1 cellular context compared by ENCODE assay signal in the genomic region with DNA sequence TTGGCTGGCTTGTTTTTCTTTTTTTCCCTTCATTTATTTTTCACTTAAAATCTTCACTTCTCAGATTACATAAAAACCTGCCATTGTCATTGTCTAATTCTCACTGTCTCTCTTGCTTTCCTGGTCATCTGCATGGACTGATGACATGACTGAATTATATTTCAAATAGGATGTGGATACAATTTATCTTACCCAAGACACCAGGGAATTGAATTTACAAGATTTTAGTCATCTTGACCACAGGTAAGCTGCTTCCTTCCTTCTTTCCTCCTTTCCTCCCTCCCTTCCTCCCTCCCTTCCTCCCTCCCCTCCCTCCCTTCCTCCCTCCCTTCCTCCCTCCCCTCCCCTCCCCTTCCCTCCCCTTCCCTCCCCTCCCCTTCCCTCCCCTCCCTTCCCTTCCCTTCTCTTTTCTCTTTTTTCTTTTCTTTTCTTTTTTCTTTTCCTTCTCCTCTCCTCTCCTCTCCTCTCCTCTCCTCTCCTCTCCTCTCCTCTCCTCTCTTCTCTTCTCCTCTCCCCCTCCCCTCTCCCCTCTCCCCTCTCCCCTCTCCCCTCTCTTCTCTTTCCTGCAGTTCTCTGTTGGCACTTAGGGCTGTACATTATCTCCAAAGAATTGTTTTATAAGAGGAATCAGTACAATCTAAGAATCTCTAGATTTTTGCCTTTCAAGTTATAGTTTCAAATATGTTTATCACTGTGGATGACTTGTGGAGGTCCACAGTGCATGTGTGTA.
TF ChIP-seq lines count a peak whose summit lies in the region.

No MANE protein-coding gene starts in this region.

TF ChIP-seq in WTC11, 78 proteins besides CTCF, POLR2A, EP300 and RAD21 (continued from another document):
- TF ChIP-seq, protein P1, sequence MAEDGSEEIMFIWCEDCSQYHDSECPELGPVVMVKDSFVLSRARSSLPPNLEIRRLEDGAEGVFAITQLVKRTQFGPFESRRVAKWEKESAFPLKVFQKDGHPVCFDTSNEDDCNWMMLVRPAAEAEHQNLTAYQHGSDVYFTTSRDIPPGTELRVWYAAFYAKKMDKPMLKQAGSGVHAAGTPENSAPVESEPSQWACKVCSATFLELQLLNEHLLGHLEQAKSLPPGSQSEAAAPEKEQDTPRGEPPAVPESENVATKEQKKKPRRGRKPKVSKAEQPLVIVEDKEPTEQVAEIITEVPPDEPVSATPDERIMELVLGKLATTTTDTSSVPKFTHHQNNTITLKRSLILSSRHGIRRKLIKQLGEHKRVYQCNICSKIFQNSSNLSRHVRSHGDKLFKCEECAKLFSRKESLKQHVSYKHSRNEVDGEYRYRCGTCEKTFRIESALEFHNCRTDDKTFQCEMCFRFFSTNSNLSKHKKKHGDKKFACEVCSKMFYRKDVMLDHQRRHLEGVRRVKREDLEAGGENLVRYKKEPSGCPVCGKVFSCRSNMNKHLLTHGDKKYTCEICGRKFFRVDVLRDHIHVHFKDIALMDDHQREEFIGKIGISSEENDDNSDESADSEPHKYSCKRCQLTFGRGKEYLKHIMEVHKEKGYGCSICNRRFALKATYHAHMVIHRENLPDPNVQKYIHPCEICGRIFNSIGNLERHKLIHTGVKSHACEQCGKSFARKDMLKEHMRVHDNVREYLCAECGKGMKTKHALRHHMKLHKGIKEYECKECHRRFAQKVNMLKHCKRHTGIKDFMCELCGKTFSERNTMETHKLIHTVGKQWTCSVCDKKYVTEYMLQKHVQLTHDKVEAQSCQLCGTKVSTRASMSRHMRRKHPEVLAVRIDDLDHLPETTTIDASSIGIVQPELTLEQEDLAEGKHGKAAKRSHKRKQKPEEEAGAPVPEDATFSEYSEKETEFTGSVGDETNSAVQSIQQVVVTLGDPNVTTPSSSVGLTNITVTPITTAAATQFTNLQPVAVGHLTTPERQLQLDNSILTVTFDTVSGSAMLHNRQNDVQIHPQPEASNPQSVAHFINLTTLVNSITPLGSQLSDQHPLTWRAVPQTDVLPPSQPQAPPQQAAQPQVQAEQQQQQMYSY (CRISPR knock-in tag; IDR thresholded peaks at IDR 0.05) = no peak
- TF ChIP-seq CREM (CRISPR knock-in tag; IDR thresholded peaks at IDR 0.05) = no peak
- TF ChIP-seq FOXJ3 (CRISPR knock-in tag; IDR thresholded peaks at IDR 0.05; ENCODE audit: borderline replicate concordance) = no peak
- TF ChIP-seq ZNF121 (CRISPR knock-in tag; IDR thresholded peaks at IDR 0.05) = no peak
- TF ChIP-seq FOXK1 (CRISPR knock-in tag; IDR thresholded peaks at IDR 0.05) = no peak
- TF ChIP-seq ZNF232 (CRISPR knock-in tag; IDR thresholded peaks at IDR 0.05) = no peak
- TF ChIP-seq, protein P2, sequence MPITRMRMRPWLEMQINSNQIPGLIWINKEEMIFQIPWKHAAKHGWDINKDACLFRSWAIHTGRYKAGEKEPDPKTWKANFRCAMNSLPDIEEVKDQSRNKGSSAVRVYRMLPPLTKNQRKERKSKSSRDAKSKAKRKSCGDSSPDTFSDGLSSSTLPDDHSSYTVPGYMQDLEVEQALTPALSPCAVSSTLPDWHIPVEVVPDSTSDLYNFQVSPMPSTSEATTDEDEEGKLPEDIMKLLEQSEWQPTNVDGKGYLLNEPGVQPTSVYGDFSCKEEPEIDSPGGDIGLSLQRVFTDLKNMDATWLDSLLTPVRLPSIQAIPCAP (CRISPR knock-in tag; IDR thresholded peaks at IDR 0.05) = no peak
- TF ChIP-seq, protein P3, sequence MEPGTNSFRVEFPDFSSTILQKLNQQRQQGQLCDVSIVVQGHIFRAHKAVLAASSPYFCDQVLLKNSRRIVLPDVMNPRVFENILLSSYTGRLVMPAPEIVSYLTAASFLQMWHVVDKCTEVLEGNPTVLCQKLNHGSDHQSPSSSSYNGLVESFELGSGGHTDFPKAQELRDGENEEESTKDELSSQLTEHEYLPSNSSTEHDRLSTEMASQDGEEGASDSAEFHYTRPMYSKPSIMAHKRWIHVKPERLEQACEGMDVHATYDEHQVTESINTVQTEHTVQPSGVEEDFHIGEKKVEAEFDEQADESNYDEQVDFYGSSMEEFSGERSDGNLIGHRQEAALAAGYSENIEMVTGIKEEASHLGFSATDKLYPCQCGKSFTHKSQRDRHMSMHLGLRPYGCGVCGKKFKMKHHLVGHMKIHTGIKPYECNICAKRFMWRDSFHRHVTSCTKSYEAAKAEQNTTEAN (CRISPR knock-in tag; IDR thresholded peaks at IDR 0.05) = no peak
- no peak for TF ChIP-seq NFATC4 (CRISPR knock-in tag; IDR thresholded peaks at IDR 0.05)
